In genomic region chr7:116686812-116687419, GRCh38 we compare ENCODE assay signal across 1 cellular context.
TF ChIP-seq lines count a peak whose summit lies in the region.

No MANE protein-coding gene starts in this region.

TF ChIP-seq in endothelial cell of umbilical vein, 7 proteins besides CTCF, POLR2A, EP300 and RAD21:
- TF ChIP-seq GATA2 (IDR thresholded peaks at IDR 0.05; ENCODE audit: insufficient read depth, insufficient read length, low read depth, low read length) (no peak), MYC (IDR thresholded peaks at IDR 0.05; ENCODE audit: low read depth, low read length) (no peak), POLR2AphosphoS5 (IDR thresholded peaks at IDR 0.05; ENCODE audit: insufficient read depth, low read depth, low read length) (no peak), EZH2 (IDR thresholded peaks at IDR 0.05; ENCODE audit: borderline replicate concordance, low read depth, low read length, severe bottlenecking) (no peak)
TF ChIP-seq in endothelial cell of umbilical vein: peak in this region for 0.
